ENCODE assay signal across 31 cellular contexts in genomic region chr18:45004531-45004930, GRCh38.
"Had no signal": no experiment of that assay in that cellular context is flagged by ENCODE, and none has a peak within 500 bp of the region (broad histone marks: within the 10 kb centered on the region; RNA-seq: fewer than 3 reads in every experiment).

No MANE protein-coding gene starts in this region.

- H3K4me1 ChIP-seq: adrenal gland, uterus had no signal

- H3K27ac ChIP-seq: adrenal gland, esophagus squamous epithelium, gastrocnemius medialis, neutrophil, ovary, stomach, suprapubic skin, uterus, VCaP had no signal

- H3K27ac Mint-ChIP-seq: activated naive CD8-positive, alpha-beta T cell; dendritic cell treated with granulocyte-macrophage colony-stimulating factor and Interleukin-4, amounts not matched to agents 40 ng/mL and 50 ng/mL, for 4 days; nephron progenitor cell; progenitor cell of endocrine pancreas; stimulated activated naive B cell treated with anti-CD40 and anti-IgM and Interleukin-4, amounts not matched to agents 10 μg/mL and 1 μg/mL and 100 μg/mL, for 72 hours; type B pancreatic cell had no signal

- H3K36me3 Mint-ChIP-seq: activated naive CD8-positive, alpha-beta T cell had no signal

- H3K27me3 ChIP-seq: adrenal gland, ascending aorta, esophagus squamous epithelium, gastrocnemius medialis, neutrophil, ovary, stomach, suprapubic skin, uterus had no signal

- H3K27me3 Mint-ChIP-seq: activated naive CD8-positive, alpha-beta T cell; dendritic cell treated with granulocyte-macrophage colony-stimulating factor and Interleukin-4, amounts not matched to agents 40 ng/mL and 50 ng/mL, for 4 days; naive B cell; progenitor cell of endocrine pancreas; stimulated activated naive B cell treated with anti-CD40 and anti-IgM and Interleukin-4, amounts not matched to agents 10 μg/mL and 1 μg/mL and 100 μg/mL, for 72 hours; type B pancreatic cell had no signal

- H3K4me3 Mint-ChIP-seq: activated naive CD8-positive, alpha-beta T cell; dendritic cell treated with granulocyte-macrophage colony-stimulating factor and Interleukin-4, amounts not matched to agents 40 ng/mL and 50 ng/mL, for 4 days; naive B cell; nephron progenitor cell; stimulated activated naive B cell treated with anti-CD40 and anti-IgM and Interleukin-4, amounts not matched to agents 10 μg/mL and 1 μg/mL and 100 μg/mL, for 72 hours; type B pancreatic cell had no signal

- FAIRE-seq: islet of Langerhans, small intestine, TTC549 had no signal

- DNase-seq: activated CD4-positive, alpha-beta T cell treated with anti-CD3 and anti-CD28 coated beads for 4 hours; activated CD4-positive, alpha-beta T cell treated with anti-CD3 and anti-CD28 coated beads, Interleukin-2, amount 50 U/mL, for 4 hours; activated effector memory CD4-positive, alpha-beta T cell treated with Interleukin-2 at 50 U/mL for 16 hours; activated naive CD4-positive, alpha-beta T cell treated with Interleukin-2 at 50 U/mL for 16 hours; activated T-cell treated with anti-CD3 and anti-CD28 coated beads for 4 hours; adrenal gland; caudate nucleus; esophagus squamous epithelium; gastrocnemius medialis; glutamatergic neuron; left cardiac atrium; mammary epithelial cell; naive B cell; nephron progenitor cell; ovary; retina; small intestine; stimulated activated CD4-positive, alpha-beta T cell treated with anti-CD3 and anti-CD28 coated beads, Interleukin-1b, Interleukin-23, amount 100 ng/mL, for 48 hours; stimulated activated naive B cell treated with anti-CD40 and anti-IgM and Interleukin-4, amounts not matched to agents 10 μg/mL and 1 μg/mL and 100 μg/mL, for 72 hours; stomach; uterus had no signal

- H3K9me3 ChIP-seq: adrenal gland, ascending aorta, esophagus squamous epithelium, gastrocnemius medialis, neutrophil, ovary, stomach, suprapubic skin, uterus had no signal

- H3K36me3 ChIP-seq: adrenal gland, ascending aorta, esophagus squamous epithelium, gastrocnemius medialis, neutrophil, ovary, stomach, suprapubic skin, uterus had no signal

- H3K9me3 Mint-ChIP-seq: dendritic cell treated with granulocyte-macrophage colony-stimulating factor and Interleukin-4, amounts not matched to agents 40 ng/mL and 50 ng/mL, for 4 days; naive B cell had no signal

- H3K4me3 ChIP-seq: adrenal gland, ascending aorta, esophagus squamous epithelium, gastrocnemius medialis, ovary, stomach, suprapubic skin, uterus had no signal
